Comparison of ENCODE assay signal across 23 cellular contexts in genomic region chr5:31623249-31623648, GRCh38.
"Had no signal": no experiment of that assay in that cellular context is flagged by ENCODE, and none has a peak within 500 bp of the region (broad histone marks: within the 10 kb centered on the region; RNA-seq: fewer than 3 reads in every experiment).

No MANE protein-coding gene starts in this region.

- H3K27ac ChIP-seq: lower lobe of right lung, neural progenitor cell, neutrophil, parathyroid adenoma, psoas muscle, spleen, tibial nerve, uterus had no signal

- H3K9me3 ChIP-seq: lower lobe of right lung, neutrophil, psoas muscle, spleen, tibial nerve, uterus had no signal

- H3K4me1 ChIP-seq: lower lobe of right lung, parathyroid adenoma, psoas muscle, spleen, uterus had no signal

- H3K9me3 Mint-ChIP-seq: nephron progenitor cell; neural progenitor cell; stimulated activated memory B cell treated with anti-CD40 and anti-IgM and Interleukin-4, amounts not matched to agents 10 μg/mL and 1 μg/mL and 100 μg/mL, for 72 hours; stimulated activated naive CD8-positive, alpha-beta T cell treated with anti-CD3 and anti-CD28 coated beads, Interleukin-15, amount 100 ng/mL, for 72 hours; type B pancreatic cell had no signal

- H3K4me3 ChIP-seq: lower lobe of right lung, neural progenitor cell, psoas muscle, spleen, tibial nerve, uterus had no signal

- H3K4me3 Mint-ChIP-seq: naive thymus-derived CD8-positive, alpha-beta T cell; nephron progenitor cell; neural progenitor cell; stimulated activated memory B cell treated with anti-CD40 and anti-IgM and Interleukin-4, amounts not matched to agents 10 μg/mL and 1 μg/mL and 100 μg/mL, for 72 hours; stimulated activated naive CD8-positive, alpha-beta T cell treated with anti-CD3 and anti-CD28 coated beads, Interleukin-15, amount 100 ng/mL, for 72 hours; type B pancreatic cell had no signal

- H3K4me1 Mint-ChIP-seq: stimulated activated memory B cell treated with anti-CD40 and anti-IgM and Interleukin-4, amounts not matched to agents 10 μg/mL and 1 μg/mL and 100 μg/mL, for 72 hours had no signal

- H3K36me3 ChIP-seq: lower lobe of right lung, neural progenitor cell, neutrophil, spleen, tibial nerve, uterus had no signal

- ATAC-seq: lower lobe of right lung; naive thymus-derived CD8-positive, alpha-beta T cell; psoas muscle; sciatic nerve; stimulated activated memory B cell treated with anti-CD40 and anti-IgM and Interleukin-4, amounts not matched to agents 10 μg/mL and 1 μg/mL and 100 μg/mL, for 72 hours; stimulated activated naive CD8-positive, alpha-beta T cell treated with anti-CD3 and anti-CD28 coated beads, Interleukin-15, amount 100 ng/mL, for 72 hours had no signal

- DNase-seq: hypothalamus; islet precursor cell; lower lobe of right lung; mammary epithelial cell; mesenchymal stem cell; naive thymus-derived CD8-positive, alpha-beta T cell; nephron progenitor cell; occipital lobe; psoas muscle; small intestine; spleen; stimulated activated CD4-positive, alpha-beta T cell treated with anti-CD3 and anti-CD28 coated beads, Interleukin-4, amount 100 ng/mL, for 24 hours; stimulated activated naive CD4-positive, alpha-beta T cell treated with Interleukin-2 at 50 U/mL for 16 hours; stimulated activated naive CD8-positive, alpha-beta T cell treated with anti-CD3 and anti-CD28 coated beads, Interleukin-15, amount 100 ng/mL, for 72 hours; substantia nigra; uterus had no signal

- H3K27me3 ChIP-seq: neural progenitor cell, tibial nerve, uterus had no signal

- H3K36me3 Mint-ChIP-seq: naive thymus-derived CD8-positive, alpha-beta T cell; neural progenitor cell; stimulated activated memory B cell treated with anti-CD40 and anti-IgM and Interleukin-4, amounts not matched to agents 10 μg/mL and 1 μg/mL and 100 μg/mL, for 72 hours; type B pancreatic cell had no signal

- H3K27ac Mint-ChIP-seq: naive thymus-derived CD8-positive, alpha-beta T cell; nephron progenitor cell; neural progenitor cell; stimulated activated memory B cell treated with anti-CD40 and anti-IgM and Interleukin-4, amounts not matched to agents 10 μg/mL and 1 μg/mL and 100 μg/mL, for 72 hours; stimulated activated naive CD8-positive, alpha-beta T cell treated with anti-CD3 and anti-CD28 coated beads, Interleukin-15, amount 100 ng/mL, for 72 hours; type B pancreatic cell had no signal
